Comparison of ENCODE assay signal across 1 cellular context in genomic region chr3:136196401-136197158, GRCh38.
TF ChIP-seq lines count a peak whose summit lies in the region.

No MANE protein-coding gene starts in this region.

TF ChIP-seq in HepG2, 621 proteins besides CTCF, POLR2A, EP300 and RAD21 (continued from another document and continues in another):
- TF ChIP-seq NR3C1 (CRISPR knock-in tag; IDR thresholded peaks at IDR 0.05) = 0 out of 2 replicates have a peak, but pooled peaks have one; percentile 2
- peak; percentile 49; the same call in 1 of the 2 replicates for TF ChIP-seq ZNF678 (CRISPR knock-in tag; IDR thresholded peaks at IDR 0.05)
- TF ChIP-seq JUND (CRISPR knock-in tag; IDR thresholded peaks at IDR 0.05) = peak; percentile 78; the same call in 1 of the 2 replicates
- TF ChIP-seq ASH2L (IDR thresholded peaks at IDR 0.05; ENCODE audit: insufficient read length, low read depth, low read length) = peak; percentile 93
- TF ChIP-seq TBX3 (IDR thresholded peaks at IDR 0.05; ENCODE audit: borderline replicate concordance) = peak; percentile 58; the same call in 1 of the 2 replicates
- TF ChIP-seq SYNCRIP (IDR thresholded peaks at IDR 0.05; ENCODE audit: insufficient read depth, low read depth, low read length) = no peak
- TF ChIP-seq POLR2AphosphoS2 (IDR thresholded peaks at IDR 0.05; ENCODE audit: low read depth, low read length) = no peak; the same call in 1 of the 2 replicates
- no peak for TF ChIP-seq LCORL (IDR thresholded peaks at IDR 0.05)
- TF ChIP-seq LCORL (CRISPR knock-in tag; IDR thresholded peaks at IDR 0.05) = peak; percentile 79
- no peak for TF ChIP-seq BCLAF1 (IDR thresholded peaks at IDR 0.05)
- peak; percentile 100 for TF ChIP-seq ZNF605 (CRISPR knock-in tag; IDR thresholded peaks at IDR 0.05)
- no peak for TF ChIP-seq HINFP (CRISPR knock-in tag; IDR thresholded peaks at IDR 0.05; ENCODE audit: low read depth)
- TF ChIP-seq ZMYM3 (CRISPR knock-in tag; IDR thresholded peaks at IDR 0.05) = peak; percentile 92
- TF ChIP-seq UBTF (CRISPR knock-in tag; IDR thresholded peaks at IDR 0.05) = peak; percentile 99
- peak; percentile 95 for TF ChIP-seq PHF8 (CRISPR knock-in tag; IDR thresholded peaks at IDR 0.05)
- no peak for TF ChIP-seq ZNF432 (CRISPR knock-in tag; IDR thresholded peaks at IDR 0.05; ENCODE audit: borderline replicate concordance)
- no peak; the same call in none of the 2 replicates for TF ChIP-seq MEIS2 (CRISPR knock-in tag; IDR thresholded peaks at IDR 0.05)
- peak; percentile 97 for TF ChIP-seq SATB2 (CRISPR knock-in tag; IDR thresholded peaks at IDR 0.05)
- peak; percentile 93 for TF ChIP-seq KDM4B (CRISPR knock-in tag; IDR thresholded peaks at IDR 0.05)
- TF ChIP-seq NFIB (CRISPR knock-in tag; IDR thresholded peaks at IDR 0.05; ENCODE audit: borderline replicate concordance) = no peak
- peak; percentile 74 for TF ChIP-seq ZNF121 (CRISPR knock-in tag; IDR thresholded peaks at IDR 0.05)
- peak; percentile 49; the same call in 1 of the 2 replicates for TF ChIP-seq ZSCAN22 (CRISPR knock-in tag; IDR thresholded peaks at IDR 0.05)
- peak; percentile 14; the same call in 1 of the 2 replicates for TF ChIP-seq ZNF124 (CRISPR knock-in tag; IDR thresholded peaks at IDR 0.05)
- peak; percentile 99 for TF ChIP-seq ZNF547 (CRISPR knock-in tag; IDR thresholded peaks at IDR 0.05)
- no peak for TF ChIP-seq ATRX (CRISPR knock-in tag; IDR thresholded peaks at IDR 0.05; ENCODE audit: borderline replicate concordance)
- peak; percentile 93; the same call in 1 of the 2 replicates for TF ChIP-seq ZZZ3 (CRISPR knock-in tag; IDR thresholded peaks at IDR 0.05; ENCODE audit: borderline replicate concordance)
- TF ChIP-seq TFE3 (CRISPR knock-in tag; IDR thresholded peaks at IDR 0.05) = peak; percentile 85; the same call in 1 of the 2 replicates
- peak; percentile 83 for TF ChIP-seq DBP (CRISPR knock-in tag; IDR thresholded peaks at IDR 0.05; ENCODE audit: not compliant biosample characterization)
- TF ChIP-seq ZFX (CRISPR knock-in tag; IDR thresholded peaks at IDR 0.05; ENCODE audit: low read depth) = peak; percentile 98
- peak; percentile 82 for TF ChIP-seq POGZ (CRISPR knock-in tag; IDR thresholded peaks at IDR 0.05)
- TF ChIP-seq XRCC5 (optimal IDR thresholded peaks at IDR 0.05; ENCODE audit: low read length) = peak; percentile 88
- peak; percentile 78 for TF ChIP-seq DNMT1 (CRISPR knock-in tag; IDR thresholded peaks at IDR 0.05)
- no peak for TF ChIP-seq ZNF484 (CRISPR knock-in tag; IDR thresholded peaks at IDR 0.05; ENCODE audit: borderline replicate concordance, low read depth)
- peak; percentile 96; the same call in 1 of the 2 replicates for TF ChIP-seq ATF5 (CRISPR knock-in tag; IDR thresholded peaks at IDR 0.05; ENCODE audit: low read depth)
- TF ChIP-seq ZBTB4 (CRISPR knock-in tag; IDR thresholded peaks at IDR 0.05; ENCODE audit: borderline replicate concordance) = peak; percentile 99
- no peak; the same call in 1 of the 2 replicates for TF ChIP-seq CSRNP2 (CRISPR knock-in tag; conservative IDR thresholded peaks at IDR 0.05; ENCODE audit: low read depth)
- peak; percentile 94 for TF ChIP-seq GZF1 (CRISPR knock-in tag; IDR thresholded peaks at IDR 0.05)
- TF ChIP-seq SAP130 (CRISPR knock-in tag; IDR thresholded peaks at IDR 0.05; ENCODE audit: low read depth) = peak; percentile 84
- peak; percentile 75 for TF ChIP-seq ZNF609 (CRISPR knock-in tag; IDR thresholded peaks at IDR 0.05; ENCODE audit: borderline replicate concordance)
- TF ChIP-seq CREB3 (CRISPR knock-in tag; IDR thresholded peaks at IDR 0.05) = peak; percentile 98; the same call in 1 of the 2 replicates
